ENCODE assay signal across 18 cellular contexts in genomic region chr14:53978194-53978593, GRCh38. TPM values are rescaled to one million over a fixed set of nuclear protein-coding genes. Genes with fewer than 3 reads are reported as not detected.
A peak's percentile ranks its signal among the peaks of the same experiment; 100 is the strongest.
DNase-seq lines count a peak whose midpoint lies in the region; ATAC-seq, FAIRE-seq and TF ChIP-seq lines count a peak whose summit lies in the region.
"Had no signal": no experiment of that assay in that cellular context is flagged by ENCODE, and none has a peak within 500 bp of the region (broad histone marks: within the 10 kb centered on the region; RNA-seq: fewer than 3 reads in every experiment).

No MANE protein-coding gene starts in this region.

- H3K9me3 Mint-ChIP-seq in neural progenitor cell, result no peaks in the 10 kb centered on the region

- H3K4me3 ChIP-seq in hepatocyte (no peak overlapping the region), neural progenitor cell (no peak overlapping the region)
- H3K4me3 ChIP-seq: BLaER1, K562 had no signal

- no peaks in the 10 kb centered on the region for H3K36me3 Mint-ChIP-seq in neural progenitor cell
- H3K36me3 Mint-ChIP-seq: CD8-positive, alpha-beta memory T cell had no signal

- H4K20me1 ChIP-seq in hepatocyte (ENCODE audit: insufficient read depth, poor library complexity, severe bottlenecking), result no peaks in the 10 kb centered on the region
- H4K20me1 ChIP-seq in neural progenitor cell (ENCODE audit: low read depth), result no peaks in the 10 kb centered on the region
- H4K20me1 ChIP-seq: BLaER1 had no signal

- no peak overlapping the region for H3K27ac Mint-ChIP-seq in neural progenitor cell
- H3K27ac Mint-ChIP-seq: CD8-positive, alpha-beta memory T cell had no signal

- ATAC-seq in Right ventricle myocardium superior (ENCODE audit: poor library complexity) (peak; percentile 46), GM19324 (IDR thresholded peaks at IDR 0.05; ENCODE audit: low FRiP score, unreplicated experiment) (no peak), omental fat pad (ENCODE audit: low FRiP score) (no peak)
- ATAC-seq: K562 had no signal

- H3F3A ChIP-seq in neural progenitor cell (ENCODE audit: low read depth), result peaks cover 5% of the 10 kb centered on the region

- no peak for DNase-seq in Right ventricle myocardium superior
- no peak for DNase-seq in cardiac septum (ENCODE audit: low spot score)
- no peak for DNase-seq in hepatocyte (ENCODE audit: low spot score)
- no peak for DNase-seq in neural progenitor cell (ENCODE audit: low spot score)
- DNase-seq in HTR-8/SVneo (ENCODE audit: insufficient read length, low spot score), result no peak
- DNase-seq in omental fat pad (ENCODE audit: low spot score), result no peak
- DNase-seq: 8988T; AML-193; Caco-2; CD8-positive, alpha-beta memory T cell; DND-41; GDM1; HCEC 1CT had no signal

- H2AFZ ChIP-seq in hepatocyte (peak overlapping the region; percentile 39), neural progenitor cell (replicated peaks) (no peak overlapping the region)

- no peak for FAIRE-seq in HTR-8/SVneo (lab: Jason Lieb, UNC)
- FAIRE-seq: GM12892, GM19239, K562 had no signal

- no peaks in the 10 kb centered on the region for H3K27me3 ChIP-seq in hepatocyte
- no peaks in the 10 kb centered on the region for H3K27me3 ChIP-seq in neural progenitor cell
- H3K27me3 ChIP-seq: BLaER1 had no signal

- H3K79me2 ChIP-seq in hepatocyte (no peaks in the 10 kb centered on the region), neural progenitor cell (ENCODE audit: low read depth) (no peaks in the 10 kb centered on the region)

- no peak overlapping the region for H3K27ac ChIP-seq in hepatocyte
- no peak overlapping the region for H3K27ac ChIP-seq in neural progenitor cell
- H3K27ac ChIP-seq: BLaER1 had no signal

- peak overlapping the region; percentile 41 for H3K4me3 Mint-ChIP-seq in neural progenitor cell
- H3K4me3 Mint-ChIP-seq: CD8-positive, alpha-beta memory T cell had no signal

- H3K9me3 ChIP-seq in hepatocyte (ENCODE audit: low read depth) (no peaks in the 10 kb centered on the region), neural progenitor cell (ENCODE audit: low read depth) (no peaks in the 10 kb centered on the region)
- H3K9me3 ChIP-seq: BLaER1, Caco-2 had no signal

- no peaks in the 10 kb centered on the region for H3K36me3 ChIP-seq in hepatocyte (replicated peaks; ENCODE audit: insufficient read depth, low read depth)
- no peaks in the 10 kb centered on the region for H3K36me3 ChIP-seq in neural progenitor cell
- H3K36me3 ChIP-seq: BLaER1 had no signal

- H3K4me1 ChIP-seq in hepatocyte (ENCODE audit: insufficient read depth) (peaks cover 7% of the 10 kb centered on the region), neural progenitor cell (peaks cover 16% of the 10 kb centered on the region)
- H3K4me1 ChIP-seq: BLaER1 had no signal

- intact Hi-C loops in Right ventricle myocardium superior (cut with DNase I) (no loop called here), cardiac septum (cut with DNase I) (no loop called here)

- H3K9ac ChIP-seq in neural progenitor cell, result no peak overlapping the region
- H3K9ac ChIP-seq: BLaER1 had no signal

- TF ChIP-seq CTCF in hepatocyte (IDR thresholded peaks at IDR 0.05; ENCODE audit: poor library complexity) (no peak), neural progenitor cell (IDR thresholded peaks at IDR 0.05) (no peak), omental fat pad (IDR thresholded peaks at IDR 0.05) (no peak)

- H3K27me3 Mint-ChIP-seq in neural progenitor cell (ENCODE audit: insufficient read depth, low read depth), result peaks cover 5% of the 10 kb centered on the region

- peaks cover 47% of the 10 kb centered on the region for H3K4me1 Mint-ChIP-seq in neural progenitor cell
- H3K4me1 Mint-ChIP-seq: CD8-positive, alpha-beta memory T cell had no signal

- no peak overlapping the region for H3K4me2 ChIP-seq in hepatocyte
- no peak overlapping the region for H3K4me2 ChIP-seq in neural progenitor cell
- H3K4me2 ChIP-seq: BLaER1 had no signal

- 60% methylated on average over 3 of the region's 3 CpGs for WGBS in hepatocyte (ENCODE audit: low lambda C conversion rate, missing lambda C conversion rate)

- H3K9me2 ChIP-seq in hepatocyte (replicated peaks; ENCODE audit: insufficient read depth), result no peaks in the 10 kb centered on the region

RNA-seq across cellular contexts. Expression of gene BMP4, which starts 21.6 kb away (rescaled TPM):
- total RNA-seq in Right ventricle myocardium superior (8.8 TPM), cardiac septum (6.9 TPM), hepatocyte (54.0 and 56.0 TPM in 2 replicates), neural progenitor cell (ENCODE audit: low replicate concordance) (11.0 and 18.4 TPM in 2 replicates), omental fat pad (10 to 100 TPM; 13.7 to 33.4 (median 20.0) TPM)
- polyA plus RNA-seq in hepatocyte, result 41.2 and 50.6 TPM in 2 replicates
- total RNA-seq: K562 had no signal
- polyA plus RNA-seq: CD8-positive, alpha-beta memory T cell; K562 had no signal
